18 cellular contexts compared by ENCODE assay signal in the genomic region with DNA sequence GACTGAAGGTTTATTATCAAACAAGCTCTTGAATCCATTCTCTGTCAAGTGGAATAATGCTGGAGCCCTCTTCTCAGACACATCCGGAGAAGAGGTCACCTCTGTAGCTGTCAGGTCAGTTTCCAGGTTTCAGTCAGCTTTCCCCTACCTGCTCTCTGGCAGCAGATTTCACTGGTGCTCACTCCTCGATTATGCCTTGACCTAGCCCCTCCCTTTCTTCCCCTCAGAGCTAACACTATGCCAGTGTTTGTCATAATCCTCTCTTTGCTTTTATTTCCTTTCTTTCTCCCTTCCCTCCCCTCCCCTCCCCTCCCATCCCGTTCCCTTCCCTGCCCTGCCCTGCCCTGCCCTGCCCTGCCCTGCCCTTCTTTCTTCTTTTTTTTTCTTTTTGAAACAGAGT.
"Had no signal": no experiment of that assay in that cellular context is flagged by ENCODE, and none has a peak within 500 bp of the region (broad histone marks: within the 10 kb centered on the region; RNA-seq: fewer than 3 reads in every experiment).

No MANE protein-coding gene starts in this region.

- H3K9me3 Mint-ChIP-seq: activated T-helper 17 cell treated with anti-CD3 and anti-CD28 coated beads, Interleukin-2, amount 50 U/mL, for 72 hours; effector memory CD8-positive, alpha-beta T cell; stimulated activated effector memory CD8-positive, alpha-beta T cell treated with anti-CD3 and anti-CD28 coated beads, Interleukin-12 subunit alpha, Interleukin-12 subunit beta, amount 100 ng/mL, for 72 hours had no signal

- H3K4me1 Mint-ChIP-seq: activated T-helper 17 cell treated with anti-CD3 and anti-CD28 coated beads, Interleukin-2, amount 50 U/mL, for 72 hours; nephron progenitor cell; stimulated activated effector memory CD8-positive, alpha-beta T cell treated with anti-CD3 and anti-CD28 coated beads, Interleukin-12 subunit alpha, Interleukin-12 subunit beta, amount 100 ng/mL, for 72 hours had no signal

- H3K4me3 Mint-ChIP-seq: activated T-helper 17 cell treated with anti-CD3 and anti-CD28 coated beads, Interleukin-2, amount 50 U/mL, for 72 hours; effector memory CD8-positive, alpha-beta T cell; nephron progenitor cell; stimulated activated effector memory CD8-positive, alpha-beta T cell treated with anti-CD3 and anti-CD28 coated beads, Interleukin-12 subunit alpha, Interleukin-12 subunit beta, amount 100 ng/mL, for 72 hours had no signal

- H3K4me3 ChIP-seq: ascending aorta, gastroesophageal sphincter, heart right ventricle, thoracic aorta had no signal

- H3K4me1 ChIP-seq: ascending aorta, gastroesophageal sphincter, heart right ventricle had no signal

- DNase-seq: activated CD4-positive, alpha-beta T cell treated with anti-CD3 and anti-CD28 coated beads, Interleukin-2, amount 50 U/mL, for 48 hours; activated naive CD4-positive, alpha-beta T cell treated with Interleukin-2 at 50 U/mL for 16 hours; dermis blood vessel endothelial cell; effector memory CD8-positive, alpha-beta T cell; heart right ventricle; islet precursor cell; left ventricle myocardium superior; mesendoderm; nephron progenitor cell; stimulated activated CD4-positive, alpha-beta T cell treated with anti-CD3 and anti-CD28 coated beads, Interleukin-12 subunit alpha, Interleukin-12 subunit beta, amount 100 ng/mL, for 4 hours; stimulated activated CD4-positive, alpha-beta T cell treated with anti-CD3 and anti-CD28 coated beads, Interleukin-2, amount 100 ng/mL, for 24 hours; T-helper 1 cell; T1000 had no signal

- H3K9me3 ChIP-seq: ascending aorta, gastroesophageal sphincter, heart right ventricle, thoracic aorta had no signal

- H3K27me3 ChIP-seq: ascending aorta had no signal

- H3K27ac Mint-ChIP-seq: activated T-helper 17 cell treated with anti-CD3 and anti-CD28 coated beads, Interleukin-2, amount 50 U/mL, for 72 hours; effector memory CD8-positive, alpha-beta T cell; nephron progenitor cell; stimulated activated effector memory CD8-positive, alpha-beta T cell treated with anti-CD3 and anti-CD28 coated beads, Interleukin-12 subunit alpha, Interleukin-12 subunit beta, amount 100 ng/mL, for 72 hours had no signal

- H3K36me3 Mint-ChIP-seq: stimulated activated effector memory CD8-positive, alpha-beta T cell treated with anti-CD3 and anti-CD28 coated beads, Interleukin-12 subunit alpha, Interleukin-12 subunit beta, amount 100 ng/mL, for 72 hours had no signal

- ATAC-seq: activated T-helper 17 cell treated with anti-CD3 and anti-CD28 coated beads, Interleukin-2, amount 50 U/mL, for 72 hours; effector memory CD8-positive, alpha-beta T cell; gastroesophageal sphincter; heart right ventricle; left ventricle myocardium superior; stimulated activated effector memory CD8-positive, alpha-beta T cell treated with anti-CD3 and anti-CD28 coated beads, Interleukin-12 subunit alpha, Interleukin-12 subunit beta, amount 100 ng/mL, for 72 hours had no signal

- H3K27ac ChIP-seq: ascending aorta, gastroesophageal sphincter, heart right ventricle, thoracic aorta had no signal

- H3K36me3 ChIP-seq: ascending aorta, gastroesophageal sphincter, heart right ventricle, thoracic aorta had no signal
